In genomic region chr12:69966839-69967238, GRCh38 we compare ENCODE assay signal across 1 cellular context.
TF ChIP-seq lines count a peak whose summit lies in the region.

No MANE protein-coding gene starts in this region.

TF ChIP-seq in H1, 55 proteins besides CTCF, POLR2A, EP300 and RAD21:
- TF ChIP-seq KDM1A (IDR thresholded peaks at IDR 0.05; ENCODE audit: borderline replicate concordance, low read length), result no peak
- no peak for TF ChIP-seq KDM5A (IDR thresholded peaks at IDR 0.05; ENCODE audit: low read length)
- no peak for TF ChIP-seq RFX5 (IDR thresholded peaks at IDR 0.05; ENCODE audit: borderline replicate concordance, low read depth, low read length)
- TF ChIP-seq EGR1 (IDR thresholded peaks at IDR 0.05; ENCODE audit: borderline replicate concordance, low read depth, low read length), result no peak
- no peak for TF ChIP-seq TCF12 (IDR thresholded peaks at IDR 0.05; ENCODE audit: low read depth, low read length)
